ENCODE assay signal across 20 cellular contexts in the genomic region with DNA sequence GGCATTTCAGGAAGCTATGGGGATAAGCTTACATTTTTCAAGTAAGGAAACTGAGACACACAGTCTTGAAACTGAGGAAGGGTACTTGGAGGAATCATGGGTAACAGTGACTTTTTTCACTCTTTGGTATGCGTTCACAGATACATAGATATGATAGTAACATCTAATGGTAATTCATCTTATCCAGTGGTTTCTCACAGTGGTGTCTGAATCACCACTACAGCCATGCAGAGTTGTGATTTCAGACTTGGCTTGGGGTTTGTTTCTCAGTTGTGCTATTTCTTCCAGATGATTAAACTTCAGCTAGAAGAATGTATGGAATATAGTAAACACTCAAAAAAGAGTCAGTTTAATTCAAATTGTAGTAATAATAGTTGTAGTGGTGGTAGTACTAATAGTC.
"Had no signal": no experiment of that assay in that cellular context is flagged by ENCODE, and none has a peak within 500 bp of the region (broad histone marks: within the 10 kb centered on the region; RNA-seq: fewer than 3 reads in every experiment).

No MANE protein-coding gene starts in this region.

- ATAC-seq: activated CD4-positive, alpha-beta T cell treated with anti-CD3 and anti-CD28 coated beads for 36 hours; WTC11 had no signal

- H3K4me3 ChIP-seq: breast epithelium, lung, right atrium auricular region, stomach, thoracic aorta, upper lobe of left lung had no signal

- H3K9me3 ChIP-seq: breast epithelium, right atrium auricular region, thoracic aorta, upper lobe of left lung had no signal

- H3K4me3 Mint-ChIP-seq: activated CD4-positive, alpha-beta T cell treated with anti-CD3 and anti-CD28 coated beads for 36 hours; activated naive CD8-positive, alpha-beta T cell; nephron progenitor cell; WTC11 had no signal

- DNase-seq: activated CD4-positive, alpha-beta T cell treated with anti-CD3 and anti-CD28 coated beads for 36 hours; activated CD4-positive, alpha-beta T cell treated with anti-CD3 and anti-CD28 coated beads, Interleukin-2, amount 50 U/mL, for 48 hours; activated T-cell treated with anti-CD3 and anti-CD28 coated beads for 4 hours; amygdala; effector CD4-positive, alpha-beta T cell; foreskin melanocyte; hypothalamus; midbrain; nephron progenitor cell; occipital lobe; stimulated activated CD4-positive, alpha-beta T cell treated with anti-CD3 and anti-CD28 coated beads, Interleukin-15, amount 100 ng/mL, for 24 hours; stimulated activated CD4-positive, alpha-beta T cell treated with anti-CD3 and anti-CD28 coated beads, Interleukin-2, amount 100 ng/mL, for 48 hours; stomach; upper lobe of left lung had no signal

- H3K4me1 ChIP-seq: stomach, upper lobe of left lung had no signal

- H3K27me3 Mint-ChIP-seq: activated CD4-positive, alpha-beta T cell treated with anti-CD3 and anti-CD28 coated beads for 36 hours; activated naive CD8-positive, alpha-beta T cell had no signal

- H3K27ac Mint-ChIP-seq: activated CD4-positive, alpha-beta T cell treated with anti-CD3 and anti-CD28 coated beads for 36 hours; activated naive CD8-positive, alpha-beta T cell; nephron progenitor cell; WTC11 had no signal

- H3K27ac ChIP-seq: right atrium auricular region, stomach, thoracic aorta, upper lobe of left lung had no signal

- H3K27me3 ChIP-seq: breast epithelium, right atrium auricular region, stomach, upper lobe of left lung had no signal

- H3K36me3 ChIP-seq: breast epithelium, right atrium auricular region, stomach, thoracic aorta, upper lobe of left lung had no signal

- H3K4me1 Mint-ChIP-seq: activated CD4-positive, alpha-beta T cell treated with anti-CD3 and anti-CD28 coated beads for 36 hours had no signal
